Comparison of ENCODE assay signal across 13 cellular contexts in the genomic region with DNA sequence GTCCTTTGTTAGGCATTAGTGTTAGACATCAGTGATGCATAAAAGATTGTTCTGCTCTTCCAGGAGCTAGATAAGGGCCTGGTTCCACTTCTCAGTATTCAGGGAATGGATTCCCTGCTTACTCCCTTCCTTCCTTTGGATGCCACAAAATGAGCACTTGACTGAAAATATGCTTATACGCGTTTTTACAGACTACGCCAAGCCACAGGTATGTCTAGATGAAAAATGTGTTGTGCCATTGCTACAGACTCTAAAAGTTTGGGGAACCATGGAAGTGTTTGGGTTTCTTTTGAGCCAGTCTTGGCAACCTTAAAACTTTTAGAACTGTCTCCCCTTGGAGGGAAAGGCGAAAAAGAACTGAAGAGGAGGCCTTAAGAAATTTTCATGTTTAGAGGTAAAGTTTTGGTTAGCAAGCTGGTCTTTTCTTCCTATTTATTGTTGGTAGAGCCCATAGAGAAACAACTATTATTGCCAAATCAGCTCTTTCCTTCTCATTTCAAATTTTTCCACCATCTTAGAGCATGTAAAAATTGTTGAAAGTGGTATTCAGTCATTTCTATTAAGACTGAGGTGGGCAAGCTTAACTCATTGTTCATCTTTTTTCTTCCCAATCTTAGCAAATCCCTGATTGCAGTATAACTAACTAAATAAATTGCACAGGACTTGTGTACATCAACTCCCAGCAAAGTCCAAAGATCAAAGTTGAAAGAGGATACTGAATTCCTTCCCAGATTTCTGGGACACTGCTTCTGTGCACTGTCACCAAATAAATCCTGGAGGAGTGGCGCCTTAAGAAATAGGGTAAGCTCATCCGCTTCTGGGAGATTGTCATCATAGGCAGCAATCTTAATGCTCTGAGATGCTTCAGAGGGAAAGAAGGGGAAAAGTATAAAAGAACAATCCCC. TPM values are rescaled to one million over a fixed set of nuclear protein-coding genes. Genes with fewer than 3 reads are reported as not detected.
DNase-seq lines count a peak whose midpoint lies in the region; ATAC-seq and TF ChIP-seq lines count a peak whose summit lies in the region.
"Had no signal": no experiment of that assay in that cellular context is flagged by ENCODE, and none has a peak within 500 bp of the region (broad histone marks: within the 10 kb centered on the region; RNA-seq: fewer than 3 reads in every experiment).

No MANE protein-coding gene starts in this region.

- no peaks in the 10 kb centered on the region for H3K9me3 Mint-ChIP-seq in endothelial cell (ENCODE audit: unreplicated experiment)

- H3K27me3 ChIP-seq in muscle layer of duodenum (ENCODE audit: low read depth, low read length) (no peaks in the 10 kb centered on the region), tibial artery (no peaks in the 10 kb centered on the region)

- H3K36me3 ChIP-seq in muscle layer of duodenum (ENCODE audit: control insufficient read depth in 1 of 2, insufficient read depth in 2 of 2, low read length in 2 of 2) (no peaks in the 10 kb centered on the region), tibial artery (no peaks in the 10 kb centered on the region)

- no peak for ATAC-seq in GM19351 (IDR thresholded peaks at IDR 0.05; ENCODE audit: unreplicated experiment)
- ATAC-seq: HCT116 had no signal

- intact Hi-C loops in tibial artery (cut with DNase I; ENCODE audit: low total_unique reads): no loop called here

- peaks cover 54% of the 10 kb centered on the region for H3K4me1 Mint-ChIP-seq in endothelial cell (ENCODE audit: unreplicated experiment)

- no peak overlapping the region for H3K4me3 ChIP-seq in muscle layer of duodenum (ENCODE audit: low read depth in 1 of 2, low read length in 2 of 2)
- H3K4me3 ChIP-seq in tibial artery: no peak overlapping the region

- peak; percentile 71 for DNase-seq in NCI-H226
- DNase-seq in endothelial cell (ENCODE audit: low spot score): no peak
- DNase-seq in tibial artery: no peak
- DNase-seq in NCI-H2081 treated with DMSO at 0.1 percent for 48 hours (lab: John Stamatoyannopoulos, UW): no peak
- DNase-seq in activated CD4-positive, CD25-positive, alpha-beta regulatory T cell (lab: John Stamatoyannopoulos, UW): no peak
- DNase-seq: central memory CD4-positive, alpha-beta T cell; midbrain; NCI-H2107 had no signal

- TF ChIP-seq CTCF in endothelial cell (IDR thresholded peaks at IDR 0.05; ENCODE audit: unreplicated experiment) (no peak), tibial artery (IDR thresholded peaks at IDR 0.05) (no peak)

- H3K27ac Mint-ChIP-seq in endothelial cell (ENCODE audit: unreplicated experiment): peak overlapping the region; percentile 87
- H3K27ac Mint-ChIP-seq: activated naive CD4-positive, alpha-beta T cell treated with anti-CD3 and anti-CD28 coated beads, Interleukin-2, amount 50 U/mL, for 72 hours had no signal

- H3K4me1 ChIP-seq in muscle layer of duodenum (ENCODE audit: control insufficient read depth in 1 of 2, insufficient read depth in 2 of 2, low read length in 2 of 2): peaks cover 5 to 21% of the 10 kb centered on the region in 2 donors
- peaks cover 0 to 18% (median 7%) of the 10 kb centered on the region in 4 donors for H3K4me1 ChIP-seq in tibial artery

- peak overlapping the region; percentile 49 for H3K4me3 Mint-ChIP-seq in endothelial cell (ENCODE audit: unreplicated experiment)

- H3K27me3 Mint-ChIP-seq in endothelial cell (ENCODE audit: unreplicated experiment): peaks cover 3% of the 10 kb centered on the region

- H3K9me3 ChIP-seq in muscle layer of duodenum (ENCODE audit: control insufficient read depth in 1 of 2, low read length in 2 of 2) (no peaks in the 10 kb centered on the region), tibial artery (no peaks in the 10 kb centered on the region)

- H3K36me3 Mint-ChIP-seq in endothelial cell (ENCODE audit: low read depth, unreplicated experiment): peaks cover 16% of the 10 kb centered on the region

- peak overlapping the region; percentile 46 for H3K27ac ChIP-seq in muscle layer of duodenum (ENCODE audit: low read length)
- peak overlapping the region; percentile 44 to 54 for H3K27ac ChIP-seq in tibial artery
- H3K27ac ChIP-seq: epithelial cell of prostate had no signal

RNA-seq across cellular contexts. Expression of gene FGGY, which starts 18.9 kb away (rescaled TPM):
- total RNA-seq in endothelial cell (ENCODE audit: unreplicated experiment): 41.2 TPM
